In the genomic region with DNA sequence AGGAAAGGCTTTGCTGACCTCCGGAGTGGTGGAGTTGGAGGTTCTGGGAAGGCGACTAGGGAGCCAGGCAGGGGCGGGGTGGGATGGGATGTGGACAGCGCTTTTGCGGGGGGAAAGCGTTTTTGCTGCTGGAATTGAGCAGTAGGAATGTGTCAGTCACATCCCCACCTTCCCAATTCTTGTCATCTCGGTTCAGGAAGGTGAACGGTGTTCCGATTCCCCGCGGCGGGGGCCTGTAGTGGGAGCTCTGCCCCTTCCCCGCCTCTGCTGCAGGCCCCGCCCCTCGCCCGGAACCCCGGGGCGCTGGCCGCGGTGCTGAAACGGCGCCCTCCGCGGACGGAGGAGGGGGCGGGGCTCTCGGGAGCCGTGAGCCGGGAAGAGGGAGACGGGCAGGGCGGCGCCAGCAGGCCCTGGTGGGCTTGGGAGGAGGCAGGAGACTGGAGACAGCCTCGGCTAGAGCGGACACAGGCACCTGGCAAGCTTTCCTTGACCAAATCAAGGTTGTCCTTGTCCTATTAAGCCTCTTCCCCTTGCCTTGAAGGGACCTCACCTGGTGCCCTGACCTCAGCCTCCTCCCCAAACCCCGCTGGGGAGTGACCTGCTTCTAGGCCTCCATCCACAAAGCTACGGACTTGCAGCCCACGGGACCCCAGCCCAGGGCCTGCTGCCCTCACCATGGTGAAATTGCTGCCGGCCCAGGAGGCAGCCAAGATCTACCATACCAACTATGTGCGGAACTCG, we compare ENCODE assay signal across 9 cellular contexts. TPM values are rescaled to one million over a fixed set of nuclear protein-coding genes. Genes with fewer than 3 reads are reported as not detected.
DNase-seq lines count a peak whose midpoint lies in the region; ATAC-seq lines count a peak whose summit lies in the region.
"Had no signal": no experiment of that assay in that cellular context is flagged by ENCODE, and none has a peak within 500 bp of the region (broad histone marks: within the 10 kb centered on the region; RNA-seq: fewer than 3 reads in every experiment).

A gene (plus strand): TSS at position 357 of the 741 bp plus-strand sequence. CDS start 319 bp downstream, at position 676.

- peak; percentile 77 for DNase-seq in RPMI8226
- peak; percentile 87 for DNase-seq in activated naive CD8-positive, alpha-beta T cell treated with anti-CD3 and anti-CD28 coated beads, Interleukin-2, amount 10 ng/mL, durations not matched to agents 7 days and 5 days
- DNase-seq in stimulated activated CD4-positive, alpha-beta T cell treated with anti-CD3 and anti-CD28 coated beads, Interleukin-2, amount 100 ng/mL, for 24 hours = peak; percentile 50 to 68

- peaks cover 11% of the 10 kb centered on the region for H3K27me3 Mint-ChIP-seq in activated naive CD8-positive, alpha-beta T cell treated with anti-CD3 and anti-CD28 coated beads, Interleukin-2, amount 10 ng/mL, durations not matched to agents 7 days and 5 days

- 0 out of 2 replicates have a peak, but pooled peaks cover 8% of the 10 kb centered on the region for H3K4me1 ChIP-seq in BLaER1
- 0 out of 2 replicates have a peak, but pooled peaks cover 8% of the 10 kb centered on the region for H3K4me1 ChIP-seq in HUES64 (ENCODE audit: insufficient read depth, low read length)

- peak within 1 kb of the TSS; percentile 25 for H3K4me3 Mint-ChIP-seq in activated naive CD8-positive, alpha-beta T cell treated with anti-CD3 and anti-CD28 coated beads, Interleukin-2, amount 10 ng/mL, durations not matched to agents 7 days and 5 days

- H3K9ac ChIP-seq in BLaER1 (no peak within 1 kb of the TSS), HUES64 (ENCODE audit: low read depth, low read length) (no peak within 1 kb of the TSS)

- H4K20me1 ChIP-seq in BLaER1 = 0 out of 2 replicates have a peak, but pooled peaks cover 11% of the 10 kb centered on the region

- H3K27ac ChIP-seq in BLaER1 (no peak within 1 kb of the TSS), HUES64 (ENCODE audit: low read depth, low read length) (no peak within 1 kb of the TSS)

- peak; percentile 70 for ATAC-seq in activated naive CD8-positive, alpha-beta T cell treated with anti-CD3 and anti-CD28 coated beads, Interleukin-2, amount 10 ng/mL, durations not matched to agents 7 days and 5 days (ENCODE audit: low read depth)
- no peak for ATAC-seq in GM18858 (IDR thresholded peaks at IDR 0.05; ENCODE audit: unreplicated experiment)
- no peak for ATAC-seq in GM19452 (IDR thresholded peaks at IDR 0.05; ENCODE audit: unreplicated experiment)

- H3K36me3 ChIP-seq in BLaER1 (no peaks in the 10 kb centered on the region), HUES64 (ENCODE audit: insufficient read depth, low read length) (no peaks in the 10 kb centered on the region)

- POLR2A ChIA-PET in activated naive CD8-positive, alpha-beta T cell treated with anti-CD3 and anti-CD28 coated beads, Interleukin-2, amount 10 ng/mL, durations not matched to agents 7 days and 5 days (lab: Charles Lee) = no interaction called here

- 13% methylated on average over 40 of the region's 40 CpGs for WGBS in HUES64

- no peaks in the 10 kb centered on the region for H3K36me3 Mint-ChIP-seq in activated naive CD8-positive, alpha-beta T cell treated with anti-CD3 and anti-CD28 coated beads, Interleukin-2, amount 10 ng/mL, durations not matched to agents 7 days and 5 days

- H3K27me3 ChIP-seq in BLaER1 (no peaks in the 10 kb centered on the region), HUES64 (ENCODE audit: insufficient read depth, low read length) (no peaks in the 10 kb centered on the region)

- H3K4me3 ChIP-seq in BLaER1 (peak within 1 kb of the TSS; percentile 36; the same call in 1 of the 2 replicates), HUES64 (ENCODE audit: low read length) (peak within 1 kb of the TSS; percentile 65), iPS-18c (ENCODE audit: insufficient read depth, low read depth, low read length) (peak within 1 kb of the TSS; percentile 58)

- H3K9me3 Mint-ChIP-seq in activated naive CD8-positive, alpha-beta T cell treated with anti-CD3 and anti-CD28 coated beads, Interleukin-2, amount 10 ng/mL, durations not matched to agents 7 days and 5 days = no peaks in the 10 kb centered on the region

- peaks cover 2% of the 10 kb centered on the region for H3K4me1 Mint-ChIP-seq in activated naive CD8-positive, alpha-beta T cell treated with anti-CD3 and anti-CD28 coated beads, Interleukin-2, amount 10 ng/mL, durations not matched to agents 7 days and 5 days

- H3K4me2 ChIP-seq in BLaER1 = peak within 1 kb of the TSS; percentile 61

- no peaks in the 10 kb centered on the region for H3K9me3 ChIP-seq in BLaER1
- H3K9me3 ChIP-seq in HUES64 (ENCODE audit: insufficient read depth, low read depth, low read length) = no peaks in the 10 kb centered on the region
- H3K9me3 ChIP-seq in iPS-18c (ENCODE audit: control insufficient read depth, insufficient read depth, low read length) = peaks cover 1% of the 10 kb centered on the region

- H3K27ac Mint-ChIP-seq in activated naive CD8-positive, alpha-beta T cell treated with anti-CD3 and anti-CD28 coated beads, Interleukin-2, amount 10 ng/mL, durations not matched to agents 7 days and 5 days = no peak within 1 kb of the TSS

RNA-seq across cellular contexts. Expression of the gene that starts here (rescaled TPM):
- not detected for polyA plus RNA-seq in HUES64 (2013, experiment 1 of 2)
- polyA plus RNA-seq in HUES64 (2013, experiment 2 of 2) = not detected
- total RNA-seq in activated naive CD8-positive, alpha-beta T cell treated with anti-CD3 and anti-CD28 coated beads, Interleukin-2, amount 10 ng/mL, durations not matched to agents 7 days and 5 days = not detected
- polyA plus RNA-seq: esophagus had no signal

Comparison
In these comparisons a context has a peak if more than half of its experiments do, and no peak if none do; other contexts are left out.
1. Peak in DNase-seq and ATAC-seq in activated naive CD8-positive, alpha-beta T cell treated with anti-CD3 and anti-CD28 coated beads, Interleukin-2, amount 10 ng/mL, durations not matched to agents 7 days and 5 days; RNA of the gene not detected or under 1 TPM.